In genomic region chr22:50084570-50084969, GRCh38 we compare ENCODE assay signal across 36 cellular contexts. TPM values are rescaled to one million over a fixed set of nuclear protein-coding genes. Genes with fewer than 3 reads are reported as not detected.
DNase-seq lines count a peak whose midpoint lies in the region; ATAC-seq and TF ChIP-seq lines count a peak whose summit lies in the region.
"Had no signal": no experiment of that assay in that cellular context is flagged by ENCODE, and none has a peak within 500 bp of the region (broad histone marks: within the 10 kb centered on the region; RNA-seq: fewer than 3 reads in every experiment).

No MANE protein-coding gene starts in this region.

- peaks cover 8% of the 10 kb centered on the region for H3K9me3 Mint-ChIP-seq in natural killer cell treated with Interleukin-12 subunit alpha and Interleukin-12 subunit beta and Interleukin-15 and Interleukin-18, amount 100 ng/mL, for 72 hours
- peaks cover 0 to 3% (median 0%) of the 10 kb centered on the region in 9 donors for H3K9me3 Mint-ChIP-seq in naive thymus-derived CD8-positive, alpha-beta T cell
- H3K9me3 Mint-ChIP-seq in CD4-positive, alpha-beta T cell = no peaks in the 10 kb centered on the region

- in situ Hi-C loops in GM13976 (cut with MboI; ENCODE audit: low sequenced_read_pairs, unreplicated experiment) = no loop called here

- DNase-seq in GM13976 (ENCODE audit: low spot score) (peak; percentile 36), NCI-H524 treated with DMSO at 0.1 percent for 48 hours (lab: John Stamatoyannopoulos, UW) (peak; percentile 58), dorsolateral prefrontal cortex (peak in 1 of 10 donors; percentile 33), NCI-H1417 (lab: John Stamatoyannopoulos, UW) (no peak)
- peak; percentile 61 for DNase-seq in natural killer cell treated with Interleukin-12 subunit alpha and Interleukin-12 subunit beta and Interleukin-15 and Interleukin-18, amount 100 ng/mL, for 72 hours (ENCODE audit: low spot score)
- DNase-seq in naive thymus-derived CD8-positive, alpha-beta T cell = no peak
- no peak for DNase-seq in CD4-positive, alpha-beta T cell
- DNase-seq: activated CD4-positive, alpha-beta T cell treated with anti-CD3 and anti-CD28 coated beads, Interleukin-2, amount 50 U/mL, for 1 hour; activated effector memory CD4-positive, alpha-beta T cell treated with Interleukin-2 at 50 U/mL for 16 hours; activated T-cell treated with anti-CD3 and anti-CD28 coated beads, Interleukin-2, amount 50 U/mL, for 1 hour; COR-L47; effector CD8-positive, alpha-beta T cell; left ventricle myocardium superior; NCI-H1105; NCI-H2029; NCI-H526; NK-92 treated with Interleukin-12 subunit alpha and Interleukin-12 subunit beta, amount 100 ng/mL, for 24 hours; PC-3; right lobe of liver; SHP77; stimulated activated CD4-positive, alpha-beta T cell treated with anti-CD3 and anti-CD28 coated beads, Interleukin-12 subunit alpha, Interleukin-12 subunit beta, amount 100 ng/mL, for 4 hours; stimulated activated CD4-positive, alpha-beta T cell treated with anti-CD3 and anti-CD28 coated beads, Interleukin-2, amount 100 ng/mL, for 48 hours; stomach; SW 1271; tibial artery had no signal

- no peaks in the 10 kb centered on the region for H3K27me3 Mint-ChIP-seq in natural killer cell treated with Interleukin-12 subunit alpha and Interleukin-12 subunit beta and Interleukin-15 and Interleukin-18, amount 100 ng/mL, for 72 hours
- H3K27me3 Mint-ChIP-seq in naive thymus-derived CD8-positive, alpha-beta T cell = peaks cover 0 to 7% (median 3%) of the 10 kb centered on the region in 5 donors
- H3K27me3 Mint-ChIP-seq in CD4-positive, alpha-beta T cell = peaks cover 30% of the 10 kb centered on the region

- peaks cover 7% of the 10 kb centered on the region for H3K36me3 Mint-ChIP-seq in natural killer cell treated with Interleukin-12 subunit alpha and Interleukin-12 subunit beta and Interleukin-15 and Interleukin-18, amount 100 ng/mL, for 72 hours
- H3K36me3 Mint-ChIP-seq in naive thymus-derived CD8-positive, alpha-beta T cell = no peaks in the 10 kb centered on the region
- no peaks in the 10 kb centered on the region for H3K36me3 Mint-ChIP-seq in CD4-positive, alpha-beta T cell (ENCODE audit: low read depth)
- H3K36me3 Mint-ChIP-seq: IgD-negative memory B cell, WTC11 had no signal

- intact Hi-C loops in dorsolateral prefrontal cortex (cut with DNase I) = no loop called here
- intact Hi-C loops in CD4-positive, alpha-beta T cell (cut with DNase I, micrococcal nuclease) = no loop called here

- CTCF ChIA-PET in CD4-positive, alpha-beta T cell (lab: Charles Lee) = no interaction called here

- ATAC-seq in natural killer cell treated with Interleukin-12 subunit alpha and Interleukin-12 subunit beta and Interleukin-15 and Interleukin-18, amount 100 ng/mL, for 72 hours = peak; percentile 51 to 58
- no peak for ATAC-seq in naive thymus-derived CD8-positive, alpha-beta T cell
- ATAC-seq in CD4-positive, alpha-beta T cell (ENCODE audit: poor library complexity) = no peak
- ATAC-seq: left ventricle myocardium superior, PC-3 had no signal

- peak overlapping the region in 13 of 59 donors; percentile 11 to 53 (median 37) for H3K27ac ChIP-seq in dorsolateral prefrontal cortex
- no peak overlapping the region for H3K27ac ChIP-seq in CD4-positive, alpha-beta T cell (ENCODE audit: low read depth, low read length)
- H3K27ac ChIP-seq: BLaER1, epithelial cell of prostate, right lobe of liver, stomach, tibial artery had no signal

- no peak overlapping the region for H3K27ac Mint-ChIP-seq in natural killer cell treated with Interleukin-12 subunit alpha and Interleukin-12 subunit beta and Interleukin-15 and Interleukin-18, amount 100 ng/mL, for 72 hours
- H3K27ac Mint-ChIP-seq in naive thymus-derived CD8-positive, alpha-beta T cell = no peak overlapping the region
- H3K27ac Mint-ChIP-seq in CD4-positive, alpha-beta T cell = no peak overlapping the region
- H3K27ac Mint-ChIP-seq: activated naive CD4-positive, alpha-beta T cell treated with anti-CD3 and anti-CD28 coated beads, Interleukin-2, amount 50 U/mL, for 72 hours; GM23338; IgD-negative memory B cell; progenitor cell of endocrine pancreas; WTC11 had no signal

- POLR2A ChIA-PET in naive thymus-derived CD8-positive, alpha-beta T cell (lab: Charles Lee) = interaction anchor here (0.6 to 1.5 kb wide), 2 partner anchors 9 to 385 kb away, joined by 3 to 4 read pairs; no protein-coding TSS in a partner anchor
- POLR2A ChIA-PET in CD4-positive, alpha-beta T cell (lab: Charles Lee) = no interaction called here

- H3K4me1 Mint-ChIP-seq in natural killer cell treated with Interleukin-12 subunit alpha and Interleukin-12 subunit beta and Interleukin-15 and Interleukin-18, amount 100 ng/mL, for 72 hours (ENCODE audit: low read depth in 2 of 2) = peaks cover 0 to 39% of the 10 kb centered on the region in 2 donors
- peaks cover 0 to 14% (median 6%) of the 10 kb centered on the region in 4 donors for H3K4me1 Mint-ChIP-seq in naive thymus-derived CD8-positive, alpha-beta T cell
- H3K4me1 Mint-ChIP-seq in CD4-positive, alpha-beta T cell (ENCODE audit: low read depth) = no peaks in the 10 kb centered on the region
- H3K4me1 Mint-ChIP-seq: WTC11 had no signal

- no peaks in the 10 kb centered on the region for H3K9me3 ChIP-seq in CD4-positive, alpha-beta T cell (ENCODE audit: control insufficient read depth, low read length)
- H3K9me3 ChIP-seq: right lobe of liver had no signal

- peak overlapping the region in 43 of 59 donors; percentile 2 to 52 (median 33) for H3K4me3 ChIP-seq in dorsolateral prefrontal cortex
- H3K4me3 ChIP-seq: BLaER1, GM23338, right lobe of liver, stomach, tibial artery had no signal

- peaks cover 0 to 39% (median 18%) of the 10 kb centered on the region in 45 donors for H3K27me3 ChIP-seq in dorsolateral prefrontal cortex
- H3K27me3 ChIP-seq in CD4-positive, alpha-beta T cell (ENCODE audit: control insufficient read depth, insufficient read depth, low read length) = peaks cover 20% of the 10 kb centered on the region
- H3K27me3 ChIP-seq: BLaER1, right lobe of liver had no signal

- no peak for TF ChIP-seq CTCF in GM13976 (IDR thresholded peaks at IDR 0.05; ENCODE audit: borderline replicate concordance, control extremely low read depth, extremely low read depth, insufficient read depth, missing control alignments)
- no peak for TF ChIP-seq CTCF in dorsolateral prefrontal cortex (IDR thresholded peaks at IDR 0.05 in 54 of 56, conservative IDR thresholded peaks at IDR 0.05 in 2 of 56; ENCODE audit: low read depth in 1 of 56, partially characterized antibody in 56 of 56)
- no peak for TF ChIP-seq CTCF in CD4-positive, alpha-beta T cell (IDR thresholded peaks at IDR 0.05)

- no peak overlapping the region for H3K4me3 Mint-ChIP-seq in natural killer cell treated with Interleukin-12 subunit alpha and Interleukin-12 subunit beta and Interleukin-15 and Interleukin-18, amount 100 ng/mL, for 72 hours
- peak overlapping the region in 1 of 10 donors; percentile 12 for H3K4me3 Mint-ChIP-seq in naive thymus-derived CD8-positive, alpha-beta T cell
- H3K4me3 Mint-ChIP-seq in CD4-positive, alpha-beta T cell = no peak overlapping the region

RNA-seq across cellular contexts. Expression of gene MLC1, which starts 0.7 kb away (rescaled TPM):
- 100 to 1,000 TPM in 92 of 120 experiments, 10 to 100 TPM in 28; 59.3 to 331 (median 119) TPM for total RNA-seq in dorsolateral prefrontal cortex
- total RNA-seq in natural killer cell treated with Interleukin-12 subunit alpha and Interleukin-12 subunit beta and Interleukin-15 and Interleukin-18, amount 100 ng/mL, for 72 hours = 10 to 100 TPM in 1 of 2 donors, 1 to 10 TPM in 1; 4.5 to 14.8 TPM
- under 1 TPM; 0.16 to 0.36 TPM for total RNA-seq in naive thymus-derived CD8-positive, alpha-beta T cell
- 1 to 10 TPM in 1 of 3 donors, under 1 TPM in 2; 0.12 to 1.8 (median 0.34) TPM for polyA plus RNA-seq in naive thymus-derived CD8-positive, alpha-beta T cell
- under 1 TPM in 1 of 2 experiments, not detected in 1; 0.16 TPM for total RNA-seq in CD4-positive, alpha-beta T cell
- total RNA-seq: G401, GM23338, myocyte, progenitor cell of endocrine pancreas, stomach had no signal
- polyA plus RNA-seq: GM23338, keratinocyte, stomach had no signal

RNA-seq across cellular contexts. Expression of gene MOV10L1, which starts 5.2 kb away (rescaled TPM):
- 1 to 10 TPM; 1.1 to 9.0 (median 3.6) TPM for total RNA-seq in dorsolateral prefrontal cortex
- not detected for total RNA-seq in natural killer cell treated with Interleukin-12 subunit alpha and Interleukin-12 subunit beta and Interleukin-15 and Interleukin-18, amount 100 ng/mL, for 72 hours
- not detected for total RNA-seq in naive thymus-derived CD8-positive, alpha-beta T cell
- polyA plus RNA-seq in naive thymus-derived CD8-positive, alpha-beta T cell = not detected
- not detected for total RNA-seq in CD4-positive, alpha-beta T cell
- total RNA-seq: activated naive CD4-positive, alpha-beta T cell treated with anti-CD3 and anti-CD28 coated beads, Interleukin-2, amount 50 U/mL, for 72 hours; G401; WTC11 had no signal
- polyA plus RNA-seq: IgD-negative memory B cell, keratinocyte had no signal

RNA-seq across cellular contexts. Expression of gene TTLL8, which starts 26.5 kb away (rescaled TPM):
- total RNA-seq in dorsolateral prefrontal cortex = under 1 TPM in 1 of 120 experiments, not detected in 119; 0.21 TPM
- total RNA-seq in natural killer cell treated with Interleukin-12 subunit alpha and Interleukin-12 subunit beta and Interleukin-15 and Interleukin-18, amount 100 ng/mL, for 72 hours = not detected
- not detected for total RNA-seq in naive thymus-derived CD8-positive, alpha-beta T cell
- polyA plus RNA-seq in naive thymus-derived CD8-positive, alpha-beta T cell = not detected
- total RNA-seq in CD4-positive, alpha-beta T cell = not detected
- total RNA-seq: activated naive CD4-positive, alpha-beta T cell treated with anti-CD3 and anti-CD28 coated beads, Interleukin-2, amount 50 U/mL, for 72 hours; G401; GM23338; left ventricle myocardium superior; mesenteric fat pad; myocyte; PC-3; progenitor cell of endocrine pancreas; right lobe of liver; stomach; WTC11 had no signal
- polyA plus RNA-seq: GM23338, IgD-negative memory B cell, keratinocyte, stomach had no signal

Comparison
In these comparisons a context has a peak if more than half of its experiments do, and no peak if none do; other contexts are left out.
1. DNase-seq: peak in GM13976 (single experiment), NCI-H524 treated with DMSO at 0.1 percent for 48 hours (single experiment) and natural killer cell treated with Interleukin-12 subunit alpha and Interleukin-12 subunit beta and Interleukin-15 and Interleukin-18, amount 100 ng/mL, for 72 hours (single experiment); none in naive thymus-derived CD8-positive, alpha-beta T cell (0 of 10), CD4-positive, alpha-beta T cell (0 of 10) and NCI-H1417 (0 of 3).
2. ATAC-seq: peak in natural killer cell treated with Interleukin-12 subunit alpha and Interleukin-12 subunit beta and Interleukin-15 and Interleukin-18, amount 100 ng/mL, for 72 hours (2 of 2); none in naive thymus-derived CD8-positive, alpha-beta T cell (0 of 2) and CD4-positive, alpha-beta T cell (single experiment).
3. RNA of gene MLC1, which starts 0.7 kb away (total RNA-seq): 59.3 to 331 TPM in dorsolateral prefrontal cortex and 4.5 to 14.8 TPM in natural killer cell treated with Interleukin-12 subunit alpha and Interleukin-12 subunit beta and Interleukin-15 and Interleukin-18, amount 100 ng/mL, for 72 hours; 0.16 to 0.36 TPM in naive thymus-derived CD8-positive, alpha-beta T cell and 0.16 TPM in CD4-positive, alpha-beta T cell; every median in the first group is over 4 times any median in the second.